ENCODE assay signal across 7 cellular contexts in the genomic region with DNA sequence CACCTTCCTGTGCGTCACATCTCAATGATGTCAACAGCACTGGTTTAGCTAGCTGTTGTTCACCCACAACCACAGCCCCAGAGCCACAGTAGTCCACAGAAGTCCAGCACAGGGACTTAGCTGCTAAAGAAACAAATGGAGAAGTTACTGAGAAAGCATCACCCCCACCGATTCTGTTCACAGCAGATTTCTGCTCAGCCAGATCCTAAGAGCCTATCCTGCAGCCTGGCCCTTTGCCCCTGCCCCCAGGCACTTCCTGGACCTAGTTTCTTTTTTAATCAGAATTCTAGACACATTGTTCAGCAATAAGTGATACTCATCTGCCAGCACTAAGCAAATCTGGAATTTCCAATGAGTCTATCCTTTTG. TPM values are rescaled to one million over a fixed set of nuclear protein-coding genes. Genes with fewer than 3 reads are reported as not detected.
A peak's percentile ranks its signal among the peaks of the same experiment; 100 is the strongest.
DNase-seq lines count a peak whose midpoint lies in the region; ATAC-seq and TF ChIP-seq lines count a peak whose summit lies in the region.

No MANE protein-coding gene starts in this region.

- 0% methylated on average over 2 of the region's 2 CpGs for WGBS in suprapubic skin

- peak in 1 of 2 donors; percentile 27 for TF ChIP-seq POLR2A in suprapubic skin (IDR thresholded peaks at IDR 0.05)

- TF ChIP-seq EP300 in suprapubic skin (IDR thresholded peaks at IDR 0.05) = no peak

- no peak for TF ChIP-seq CTCF in WI38 (IDR thresholded peaks at IDR 0.05; ENCODE audit: low read depth, low read length)
- TF ChIP-seq CTCF in suprapubic skin (IDR thresholded peaks at IDR 0.05) = no peak

- peak; percentile 9 for DNase-seq in HT-29 (ENCODE audit: low spot score)
- peak; percentile 45 for DNase-seq in dedifferentiated amniotic fluid mesenchymal stem cell (ENCODE audit: extremely low spot score)
- no peak for DNase-seq in suprapubic skin (ENCODE audit: low spot score in 2 of 2)

- peak overlapping the region; percentile 9; the same call in 1 of the 2 replicates for H3K4me3 ChIP-seq in WI38 (ENCODE audit: low read depth, low read length)
- peak overlapping the region in 1 of 2 donors; percentile 15 for H3K4me3 ChIP-seq in muscle layer of colon (ENCODE audit: low read depth in 1 of 2, low read length in 2 of 2)
- H3K4me3 ChIP-seq in suprapubic skin = peak overlapping the region; percentile 6

- H3K36me3 ChIP-seq in muscle layer of colon (ENCODE audit: insufficient read depth, low read length) (no peaks in the 10 kb centered on the region), suprapubic skin (no peaks in the 10 kb centered on the region)

- peak overlapping the region; percentile 21 for H3K27ac ChIP-seq in muscle layer of colon (ENCODE audit: low read depth, low read length)
- H3K27ac ChIP-seq in suprapubic skin = peak overlapping the region; percentile 97

- ATAC-seq in GM19035 (IDR thresholded peaks at IDR 0.05; ENCODE audit: unreplicated experiment) (peak; percentile 29), HG02870 (IDR thresholded peaks at IDR 0.05; ENCODE audit: unreplicated experiment) (no peak)

- no peaks in the 10 kb centered on the region for H3K27me3 ChIP-seq in muscle layer of colon (ENCODE audit: control insufficient read depth in 1 of 2, insufficient read depth in 2 of 2, low read length in 2 of 2)
- H3K27me3 ChIP-seq in suprapubic skin = no peaks in the 10 kb centered on the region

- H3K9me3 ChIP-seq in muscle layer of colon (ENCODE audit: low read length) = no peaks in the 10 kb centered on the region
- H3K9me3 ChIP-seq in suprapubic skin = no peaks in the 10 kb centered on the region

- peak overlapping the region; percentile 38 for H3K9ac ChIP-seq in muscle layer of colon (ENCODE audit: low read length)

- H3K4me1 ChIP-seq in muscle layer of colon (ENCODE audit: insufficient read depth, low read length) (peaks cover 96% of the 10 kb centered on the region), suprapubic skin (peaks cover 100% of the 10 kb centered on the region)

RNA-seq across cellular contexts. Expression of a gene that starts 7.4 kb away (rescaled TPM):
- 14.6 and 16.9 TPM in 2 replicates for total RNA-seq in HT-29 (2014; rRNA removed; shearing (Covaris generic))
- total RNA-seq in suprapubic skin = 10 to 100 TPM; 45.1 to 68.7 (median 53.5) TPM

Comparison
In these comparisons a context has a peak if more than half of its experiments do, and no peak if none do; other contexts are left out.
1. DNase-seq: peak in HT-29 (single experiment) and dedifferentiated amniotic fluid mesenchymal stem cell (single experiment); none in suprapubic skin (0 of 2).